14 cellular contexts compared by ENCODE assay signal in the genomic region with DNA sequence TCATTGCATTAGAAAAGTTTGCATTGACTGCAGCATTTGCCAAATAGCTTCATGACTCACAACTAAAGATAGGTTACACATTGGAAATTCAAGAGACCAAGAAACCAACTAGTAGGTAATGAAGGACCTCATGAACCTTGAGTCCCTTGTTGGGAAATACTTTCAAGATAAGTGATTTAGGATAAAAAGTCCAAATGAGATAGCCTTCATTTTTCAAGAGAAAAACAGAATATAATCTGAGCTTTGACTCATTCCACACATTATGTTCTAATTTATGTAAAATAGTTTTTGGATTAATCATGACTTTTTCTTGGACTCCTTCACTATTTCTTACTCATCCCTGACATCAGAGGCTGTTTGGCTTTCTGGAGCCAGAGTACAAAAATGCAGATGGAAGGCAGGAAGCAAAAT. TPM values are rescaled to one million over a fixed set of nuclear protein-coding genes. Genes with fewer than 3 reads are reported as not detected.
A peak's percentile ranks its signal among the peaks of the same experiment; 100 is the strongest.
DNase-seq lines count a peak whose midpoint lies in the region; ATAC-seq and TF ChIP-seq lines count a peak whose summit lies in the region.
"Had no signal": no experiment of that assay in that cellular context is flagged by ENCODE, and none has a peak within 500 bp of the region (broad histone marks: within the 10 kb centered on the region; RNA-seq: fewer than 3 reads in every experiment).

No MANE protein-coding gene starts in this region.

- DNase-seq in A172 (ENCODE audit: low spot score) (peak; percentile 91), amniotic epithelial cell (ENCODE audit: low read depth) (peak; percentile 94), foreskin melanocyte (peak; percentile 37), NCI-H1092 treated with DMSO at 0.1 percent for 48 hours (lab: John Stamatoyannopoulos, UW) (no peak), globus pallidus (ENCODE audit: low spot score) (no peak), NCI-H82 treated with DMSO at 0.1 percent for 48 hours (lab: John Stamatoyannopoulos, UW; ENCODE audit: unreplicated experiment) (no peak)
- DNase-seq: activated CD4-positive, alpha-beta T cell treated with anti-CD3 and anti-CD28 coated beads for 36 hours; activated naive CD4-positive, alpha-beta T cell; dorsolateral prefrontal cortex; naive B cell; NCI-H524 had no signal

- TF ChIP-seq CTCF in HEK293 (tag by site-specific recombination; IDR thresholded peaks at IDR 0.05) = no peak

- no peaks in the 10 kb centered on the region for H3K4me1 ChIP-seq in HEK293 (ENCODE audit: control insufficient read depth, insufficient read depth, low read length)

- no peaks in the 10 kb centered on the region for H3K36me3 ChIP-seq in HEK293 (ENCODE audit: control insufficient read depth in 2 of 2, insufficient read depth in 1 of 2, low read length in 2 of 2)

- no peaks in the 10 kb centered on the region for H3K9me3 ChIP-seq in HEK293 (ENCODE audit: control insufficient read depth, insufficient read depth, low read depth, low read length)

- ATAC-seq in HG03520 (IDR thresholded peaks at IDR 0.05; ENCODE audit: unreplicated experiment) = no peak
- ATAC-seq: activated CD4-positive, alpha-beta T cell treated with anti-CD3 and anti-CD28 coated beads for 36 hours had no signal

- no peak overlapping the region for H3K27ac ChIP-seq in HEK293 (ENCODE audit: extremely low read depth, low read depth, low read length)
- H3K27ac ChIP-seq: dorsolateral prefrontal cortex, SK-N-MC had no signal

- H3K4me3 ChIP-seq in HEK293 (ENCODE audit: low read depth, low read length) = no peak overlapping the region
- H3K4me3 ChIP-seq: dorsolateral prefrontal cortex, SK-N-MC had no signal

- POLR2A ChIA-PET in HEK293 (lab: Yijun Ruan, JAX) = no interaction called here

- CTCF ChIA-PET in HEK293 (lab: Yijun Ruan, JAX) = interaction anchor here (0.6 to 1.5 kb wide), 4 partner anchors 13 to 159 kb away, joined by 3 to 7 read pairs (median 4); no protein-coding TSS in a partner anchor

TF ChIP-seq in HEK293, 187 proteins besides CTCF, POLR2A, EP300 and RAD21:
- TF ChIP-seq ZNF624 (tag by site-specific recombination; IDR thresholded peaks at IDR 0.05) (no peak), ZNF473 (tag by site-specific recombination; IDR thresholded peaks at IDR 0.05) (no peak), ZBTB21 (tag by site-specific recombination; IDR thresholded peaks at IDR 0.05) (peak; percentile 39; the same call in 1 of the 2 replicates)

RNA-seq across cellular contexts. Expression of a gene that starts 13.1 kb away (rescaled TPM):
- not detected in 2 replicates for total RNA-seq in A172 (2014; rRNA removed; shearing (Covaris generic))
- total RNA-seq: activated CD4-positive, alpha-beta T cell treated with anti-CD3 and anti-CD28 coated beads for 36 hours had no signal

RNA-seq across cellular contexts. Expression of a gene that starts 54.9 kb away (rescaled TPM):
- not detected in 2 replicates for total RNA-seq in A172 (2014; rRNA removed; shearing (Covaris generic))
- total RNA-seq: activated CD4-positive, alpha-beta T cell treated with anti-CD3 and anti-CD28 coated beads for 36 hours; dorsolateral prefrontal cortex had no signal

Comparison
In these comparisons a context has a peak if more than half of its experiments do, and no peak if none do; other contexts are left out.
1. DNase-seq: peak in A172 (single experiment), amniotic epithelial cell (single experiment) and foreskin melanocyte (single experiment); none in NCI-H1092 treated with DMSO at 0.1 percent for 48 hours (single experiment), globus pallidus (single experiment) and NCI-H82 treated with DMSO at 0.1 percent for 48 hours (single experiment).